1 cellular context compared by ENCODE assay signal in the genomic region with DNA sequence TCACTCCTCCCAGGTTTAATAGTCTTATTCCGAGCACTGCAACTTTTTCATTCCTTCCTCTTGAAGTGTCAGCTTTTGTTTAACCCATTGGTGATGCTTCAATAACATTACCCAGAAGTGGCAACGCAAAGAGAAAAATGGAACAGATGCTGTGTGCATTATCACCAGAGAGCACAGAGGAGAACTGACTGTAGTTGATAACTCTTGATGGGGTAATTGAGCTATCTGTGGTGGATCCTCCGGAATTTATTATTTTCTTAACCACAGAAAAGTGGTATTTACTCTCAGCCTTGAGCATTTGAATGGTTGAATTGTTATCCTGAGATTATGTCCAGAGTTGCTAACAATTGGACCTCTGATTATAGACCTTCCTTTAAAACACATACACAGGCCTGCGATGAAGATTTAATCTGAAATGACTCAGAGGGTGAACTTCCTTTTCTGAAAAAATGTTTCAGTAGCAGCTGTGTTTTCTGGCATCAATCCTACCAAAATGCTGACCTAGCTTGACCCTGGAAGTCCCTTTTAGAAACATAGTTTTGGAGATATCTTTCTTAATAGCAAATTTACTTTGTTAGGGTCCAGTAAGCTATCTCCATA.
TF ChIP-seq lines count a peak whose summit lies in the region.

No MANE protein-coding gene starts in this region.

TF ChIP-seq in H1, 55 proteins besides CTCF, POLR2A, EP300 and RAD21 (continued from another document):
- TF ChIP-seq HDAC2 (IDR thresholded peaks at IDR 0.05; ENCODE audit: borderline replicate concordance in 1 of 2, low read depth in 2 of 2, low read length in 2 of 2) (no peak), SIX5 (IDR thresholded peaks at IDR 0.05; ENCODE audit: low read depth, low read length) (no peak), CREB1 (IDR thresholded peaks at IDR 0.05) (no peak), KDM1A (IDR thresholded peaks at IDR 0.05; ENCODE audit: borderline replicate concordance, low read length) (no peak), RFX5 (IDR thresholded peaks at IDR 0.05; ENCODE audit: borderline replicate concordance, low read depth, low read length) (no peak)
TF ChIP-seq in H1: peak in this region for 0.
